ENCODE assay signal across 35 cellular contexts in the genomic region with DNA sequence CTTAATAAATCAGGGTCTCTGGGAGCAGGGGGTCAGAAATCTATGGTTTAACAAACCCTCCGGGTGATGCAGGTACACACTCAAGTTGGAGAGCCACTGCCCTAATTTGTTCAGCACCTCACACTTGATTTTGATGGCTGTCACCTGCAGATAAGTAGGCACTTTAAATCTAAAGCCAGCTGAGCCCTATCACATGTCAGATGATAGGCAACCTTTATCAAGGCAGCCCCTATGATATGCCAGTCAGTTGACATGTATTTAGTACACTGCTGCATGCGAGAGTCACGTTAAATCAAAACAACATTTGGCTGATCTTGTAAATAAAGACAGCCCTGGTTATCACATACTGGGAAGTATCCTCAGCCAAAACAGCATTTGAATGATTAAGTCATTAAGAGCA.
"Had no signal": no experiment of that assay in that cellular context is flagged by ENCODE, and none has a peak within 500 bp of the region (broad histone marks: within the 10 kb centered on the region; RNA-seq: fewer than 3 reads in every experiment).

No MANE protein-coding gene starts in this region.

- H3K27me3 Mint-ChIP-seq: activated CD4-positive, alpha-beta T cell treated with anti-CD3 and anti-CD28 coated beads for 36 hours; activated naive CD8-positive, alpha-beta T cell treated with anti-CD3 and anti-CD28 coated beads for 36 hours; stimulated activated memory B cell treated with anti-CD40 and anti-IgM and Interleukin-4, amounts not matched to agents 10 μg/mL and 1 μg/mL and 100 μg/mL, for 72 hours had no signal

- H3K27ac Mint-ChIP-seq: activated CD4-positive, alpha-beta T cell treated with anti-CD3 and anti-CD28 coated beads for 36 hours; activated CD8-positive, alpha-beta T cell treated with anti-CD3 and anti-CD28 coated beads, Interleukin-2, amount 10 ng/mL, durations not matched to agents 7 days and 5 days; activated naive CD4-positive, alpha-beta T cell treated with anti-CD3 and anti-CD28 coated beads for 36 hours; activated naive CD8-positive, alpha-beta T cell treated with anti-CD3 and anti-CD28 coated beads for 36 hours; activated T-helper 1 cell treated with anti-CD3 and anti-CD28 coated beads, Interleukin-12 subunit alpha, Interleukin-12 subunit beta, Interleukin-2, Interleukin-4 antibody, amounts not matched to agents 30 ng/mL and 10 ng/mL and 1 ng/mL, durations not matched to agents 14 hours and 24 hours and 36 hours; mesothelial cell of epicardium; naive B cell; nephron progenitor cell; progenitor cell of endocrine pancreas; stimulated activated memory B cell treated with anti-CD40 and anti-IgM and Interleukin-4, amounts not matched to agents 10 μg/mL and 1 μg/mL and 100 μg/mL, for 72 hours; T-helper 2 cell treated with Interferon-gamma antibody and Interleukin-4, amounts not matched to agents 5 μg/mL and 100 μg/mL, for 36 hours had no signal

- H3K4me3 Mint-ChIP-seq: activated CD4-positive, alpha-beta T cell treated with anti-CD3 and anti-CD28 coated beads for 36 hours; activated CD8-positive, alpha-beta T cell treated with anti-CD3 and anti-CD28 coated beads, Interleukin-2, amount 10 ng/mL, durations not matched to agents 7 days and 5 days; activated naive CD4-positive, alpha-beta T cell treated with anti-CD3 and anti-CD28 coated beads for 36 hours; activated naive CD8-positive, alpha-beta T cell treated with anti-CD3 and anti-CD28 coated beads for 36 hours; activated T-helper 1 cell treated with anti-CD3 and anti-CD28 coated beads, Interleukin-12 subunit alpha, Interleukin-12 subunit beta, Interleukin-2, Interleukin-4 antibody, amounts not matched to agents 30 ng/mL and 10 ng/mL and 1 ng/mL, durations not matched to agents 14 hours and 24 hours and 36 hours; brain; mesothelial cell of epicardium; naive B cell; nephron progenitor cell; stimulated activated memory B cell treated with anti-CD40 and anti-IgM and Interleukin-4, amounts not matched to agents 10 μg/mL and 1 μg/mL and 100 μg/mL, for 72 hours; T-helper 2 cell treated with Interferon-gamma antibody and Interleukin-4, amounts not matched to agents 5 μg/mL and 100 μg/mL, for 36 hours had no signal

- DNase-seq: activated CD4-positive, alpha-beta T cell treated with anti-CD3 and anti-CD28 coated beads for 36 hours; activated CD4-positive, CD25-positive, alpha-beta regulatory T cell; activated CD8-positive, alpha-beta T cell treated with anti-CD3 and anti-CD28 coated beads, Interleukin-2, amount 10 ng/mL, durations not matched to agents 7 days and 5 days; activated effector memory CD4-positive, alpha-beta T cell treated with anti-CD3 and anti-CD28 coated beads, Interleukin-2, amount 50 U/mL, for 16 hours; activated naive CD4-positive, alpha-beta T cell treated with anti-CD3 and anti-CD28 coated beads for 36 hours; activated naive CD8-positive, alpha-beta T cell treated with anti-CD3 and anti-CD28 coated beads for 36 hours; activated T-cell treated with anti-CD3 and anti-CD28 coated beads for 4 hours; adrenal gland; dorsolateral prefrontal cortex; effector memory CD4-positive, alpha-beta T cell; erythroblast; hippocampal formation; left cardiac atrium; mammary epithelial cell; naive B cell; nephron progenitor cell; ovary; sigmoid colon; small intestine; stimulated activated CD4-positive, alpha-beta T cell treated with anti-CD3 and anti-CD28 coated beads, Interleukin-1b, Interleukin-23, amount 100 ng/mL, for 48 hours; stimulated activated CD4-positive, alpha-beta T cell treated with anti-CD3 and anti-CD28 coated beads, Interleukin-4, amount 100 ng/mL, for 4 hours; stimulated activated CD8-positive, alpha-beta memory T cell treated with anti-CD3 and anti-CD28 coated beads, Interleukin-4, amount 100 ng/mL, for 48 hours; stomach; thyroid gland; upper lobe of left lung had no signal

- ATAC-seq: activated CD4-positive, alpha-beta T cell treated with anti-CD3 and anti-CD28 coated beads for 36 hours; activated CD8-positive, alpha-beta T cell treated with anti-CD3 and anti-CD28 coated beads, Interleukin-2, amount 10 ng/mL, durations not matched to agents 7 days and 5 days; gastroesophageal sphincter; left cardiac atrium; stimulated activated memory B cell treated with anti-CD40 and anti-IgM and Interleukin-4, amounts not matched to agents 10 μg/mL and 1 μg/mL and 100 μg/mL, for 72 hours had no signal

- H3K4me3 ChIP-seq: adrenal gland, ascending aorta, coronary artery, dorsolateral prefrontal cortex, gastroesophageal sphincter, ovary, sigmoid colon, stomach, thyroid gland, upper lobe of left lung, vagina had no signal

- H3K4me1 Mint-ChIP-seq: activated CD4-positive, alpha-beta T cell treated with anti-CD3 and anti-CD28 coated beads for 36 hours; activated naive CD8-positive, alpha-beta T cell treated with anti-CD3 and anti-CD28 coated beads for 36 hours; brain; naive B cell; nephron progenitor cell; stimulated activated memory B cell treated with anti-CD40 and anti-IgM and Interleukin-4, amounts not matched to agents 10 μg/mL and 1 μg/mL and 100 μg/mL, for 72 hours had no signal

- H3K36me3 Mint-ChIP-seq: activated naive CD8-positive, alpha-beta T cell treated with anti-CD3 and anti-CD28 coated beads for 36 hours; brain; mesothelial cell of epicardium; naive B cell; stimulated activated memory B cell treated with anti-CD40 and anti-IgM and Interleukin-4, amounts not matched to agents 10 μg/mL and 1 μg/mL and 100 μg/mL, for 72 hours had no signal

- H3K27ac ChIP-seq: adrenal gland, ascending aorta, coronary artery, dorsolateral prefrontal cortex, gastroesophageal sphincter, ovary, sigmoid colon, stomach, thyroid gland, upper lobe of left lung, vagina had no signal

- H3K27me3 ChIP-seq: adrenal gland, ascending aorta, dorsolateral prefrontal cortex, gastroesophageal sphincter, ovary, sigmoid colon, stomach, thyroid gland, upper lobe of left lung, vagina had no signal

- H3K9me3 ChIP-seq: adrenal gland, ascending aorta, gastroesophageal sphincter, ovary, sigmoid colon, stomach, thyroid gland, upper lobe of left lung, vagina had no signal

- H3K9me3 Mint-ChIP-seq: activated naive CD4-positive, alpha-beta T cell treated with anti-CD3 and anti-CD28 coated beads for 36 hours; activated naive CD8-positive, alpha-beta T cell treated with anti-CD3 and anti-CD28 coated beads for 36 hours; activated T-helper 1 cell treated with anti-CD3 and anti-CD28 coated beads, Interleukin-12 subunit alpha, Interleukin-12 subunit beta, Interleukin-2, Interleukin-4 antibody, amounts not matched to agents 30 ng/mL and 10 ng/mL and 1 ng/mL, durations not matched to agents 14 hours and 24 hours and 36 hours; naive B cell; nephron progenitor cell; stimulated activated memory B cell treated with anti-CD40 and anti-IgM and Interleukin-4, amounts not matched to agents 10 μg/mL and 1 μg/mL and 100 μg/mL, for 72 hours; T-helper 2 cell treated with Interferon-gamma antibody and Interleukin-4, amounts not matched to agents 5 μg/mL and 100 μg/mL, for 36 hours had no signal

- H3K4me1 ChIP-seq: adrenal gland, ascending aorta, gastroesophageal sphincter, stomach, thyroid gland, upper lobe of left lung, vagina had no signal

- H3K36me3 ChIP-seq: adrenal gland, ascending aorta, gastroesophageal sphincter, ovary, sigmoid colon, stomach, thyroid gland, upper lobe of left lung, vagina had no signal
